Comparison of ENCODE assay signal across 8 cellular contexts in the genomic region with DNA sequence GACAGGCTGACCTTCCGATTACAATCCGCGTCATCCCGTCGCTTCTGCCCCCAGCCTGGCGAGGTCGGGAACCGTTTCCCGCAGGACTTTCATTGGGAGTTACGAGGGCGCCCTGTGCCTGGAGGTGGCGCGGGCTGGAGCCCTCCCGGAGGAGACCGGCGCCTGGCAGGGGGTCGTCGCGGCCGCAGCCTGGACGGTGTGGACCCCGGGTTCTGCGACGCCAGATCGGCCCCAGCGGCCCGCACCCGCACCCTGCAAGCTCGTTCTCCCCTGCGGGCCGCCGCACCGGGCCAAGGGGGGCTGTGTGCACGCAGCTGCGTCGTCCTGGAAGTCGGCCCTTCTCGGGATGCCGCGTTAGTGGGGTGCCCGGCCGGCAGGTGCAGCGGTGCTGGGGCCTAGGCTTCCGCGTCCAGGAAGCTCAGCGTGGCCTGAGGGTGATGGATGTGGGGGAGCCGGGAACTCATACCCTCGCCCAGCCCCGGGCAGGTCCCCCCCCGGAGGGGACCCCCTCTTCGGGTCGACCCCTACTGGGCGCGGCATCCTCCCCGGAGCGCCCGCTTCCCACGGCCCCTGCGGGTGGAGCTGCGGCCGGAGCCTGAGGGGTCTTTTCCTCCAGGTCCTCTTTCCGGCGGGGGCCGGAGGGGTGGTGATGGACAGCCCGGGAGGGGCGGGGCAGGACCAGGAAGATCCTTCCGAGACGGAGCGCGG.
A peak's percentile ranks its signal among the peaks of the same experiment; 100 is the strongest.
DNase-seq lines count a peak whose midpoint lies in the region; ATAC-seq and TF ChIP-seq lines count a peak whose summit lies in the region.

No MANE protein-coding gene starts in this region.

- intact Hi-C loops in Right ventricle myocardium inferior (cut with DNase I) = loop anchor here (5.0 kb wide), 1 partner anchor 41 kb away; no protein-coding TSS in a partner anchor
- intact Hi-C loops in cardiac septum (cut with DNase I) = loop anchor here (2.0 kb wide), 1 partner anchor 17 kb away; no protein-coding TSS in a partner anchor

- no CpG with 5 or more reads among the region's 70 CpGs for WGBS in trophoblast cell (ENCODE audit: extremely low coverage, insufficient coverage, insufficient read length)

- TF ChIP-seq CTCF in VCaP (conservative IDR thresholded peaks at IDR 0.05) (no peak), fibroblast of the aortic adventitia (IDR thresholded peaks at IDR 0.05; ENCODE audit: insufficient read depth, low read length) (no peak)

- peak overlapping the region; percentile 95 for H3K4me2 ChIP-seq in trophoblast cell (ENCODE audit: low read length)

- H3K79me1 ChIP-seq in trophoblast cell (ENCODE audit: low read length) = peaks cover 20% of the 10 kb centered on the region

- H4K8ac ChIP-seq in trophoblast cell (ENCODE audit: low read depth, low read length) = peak overlapping the region; percentile 65

- H2AK5ac ChIP-seq in trophoblast cell (ENCODE audit: low read length) = no peak overlapping the region

- H3K4me1 ChIP-seq in trophoblast cell (ENCODE audit: control insufficient read depth in 1 of 2, insufficient read depth in 2 of 2, low read length in 2 of 2) = peaks cover 23 to 31% of the 10 kb centered on the region in 2 experiments

- peak overlapping the region; percentile 80 for H3K14ac ChIP-seq in trophoblast cell (ENCODE audit: low read length)

- no peak overlapping the region for H2BK5ac ChIP-seq in trophoblast cell (ENCODE audit: low read depth, low read length, poor library complexity)

- H3K27me3 ChIP-seq in trophoblast cell (ENCODE audit: insufficient read depth, low read length) = no peaks in the 10 kb centered on the region

- no peaks in the 10 kb centered on the region for H3K36me3 ChIP-seq in trophoblast cell (ENCODE audit: control insufficient read depth in 1 of 2, insufficient read depth in 2 of 2, low read length in 2 of 2)

- H3K27ac ChIP-seq in VCaP = peak overlapping the region; percentile 95
- H3K27ac ChIP-seq in trophoblast cell (ENCODE audit: low read depth, low read length) = no peak overlapping the region

- peaks cover 24% of the 10 kb centered on the region for H3K79me2 ChIP-seq in trophoblast cell (ENCODE audit: control insufficient read depth, insufficient read depth, low read length, poor library complexity)

- H3K4me3 ChIP-seq in fibroblast of the aortic adventitia (ENCODE audit: low read depth, low read length) = peak overlapping the region; percentile 58
- H3K4me3 ChIP-seq in trophoblast cell (ENCODE audit: low read depth, low read length) = peak overlapping the region; percentile 75

- H3K9me3 ChIP-seq in trophoblast cell (ENCODE audit: insufficient read depth, low read depth, low read length) = no peaks in the 10 kb centered on the region

- peak overlapping the region; percentile 60 for H4K91ac ChIP-seq in trophoblast cell (ENCODE audit: low read depth, low read length)

- peak overlapping the region; percentile 93 for H3K18ac ChIP-seq in trophoblast cell (ENCODE audit: low read length)

- H2AFZ ChIP-seq in trophoblast cell (ENCODE audit: insufficient read depth, low read length, poor library complexity) = peak overlapping the region; percentile 24

- ATAC-seq in Right ventricle myocardium inferior (peak; percentile 0), HG03135 (IDR thresholded peaks at IDR 0.05; ENCODE audit: unreplicated experiment) (peak; percentile 30), HG03469 (IDR thresholded peaks at IDR 0.05; ENCODE audit: unreplicated experiment) (no peak)

- no peak overlapping the region for H2BK12ac ChIP-seq in trophoblast cell (ENCODE audit: low read length)

- peak overlapping the region; percentile 32 for H3K9ac ChIP-seq in trophoblast cell (ENCODE audit: low read length)

- no peak overlapping the region for H3K4ac ChIP-seq in trophoblast cell (ENCODE audit: low read depth, low read length)

- H3K23ac ChIP-seq in trophoblast cell (ENCODE audit: low read length) = no peak overlapping the region

- H4K12ac ChIP-seq in trophoblast cell (ENCODE audit: low read depth, low read length) = peak overlapping the region; percentile 60

- DNase-seq in Right ventricle myocardium inferior (ENCODE audit: missing footprints) (peak; percentile 99), cardiac septum (ENCODE audit: low spot score) (no peak), fibroblast of the aortic adventitia (ENCODE audit: low read depth) (no peak), trophoblast cell (peak in 1 of 2 donors; percentile 62), GM19238 (ENCODE audit: insufficient read length, low spot score) (no peak)

- H2BK120ac ChIP-seq in trophoblast cell (ENCODE audit: insufficient read depth, low read length, poor library complexity) = peak overlapping the region; percentile 64
